Comparison of ENCODE assay signal across 10 cellular contexts in the genomic region with DNA sequence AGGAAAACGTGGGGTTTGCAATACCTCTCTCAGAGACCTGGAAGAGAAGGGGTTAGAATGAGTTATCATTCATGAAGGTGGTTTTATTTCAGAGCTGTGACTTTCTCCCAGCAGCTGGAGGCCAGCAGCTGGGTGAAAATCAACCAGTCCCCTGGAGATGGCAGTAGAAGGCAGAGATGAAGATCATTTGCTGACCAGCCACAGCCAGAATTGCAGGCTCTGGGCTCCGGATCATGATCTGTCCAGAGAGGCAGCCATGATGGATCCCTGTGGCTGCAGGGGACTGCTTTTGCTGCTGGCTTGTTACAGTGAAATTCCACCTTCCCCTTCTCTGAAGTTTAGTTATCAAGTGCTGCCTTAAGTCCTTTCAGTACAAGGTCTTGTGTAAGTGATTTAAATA. TPM values are rescaled to one million over a fixed set of nuclear protein-coding genes. Genes with fewer than 3 reads are reported as not detected.
DNase-seq lines count a peak whose midpoint lies in the region; ATAC-seq and TF ChIP-seq lines count a peak whose summit lies in the region.
"Had no signal": no experiment of that assay in that cellular context is flagged by ENCODE, and none has a peak within 500 bp of the region (broad histone marks: within the 10 kb centered on the region; RNA-seq: fewer than 3 reads in every experiment).

No MANE protein-coding gene starts in this region.

- no peaks in the 10 kb centered on the region for H3K36me3 ChIP-seq in MG63

- ATAC-seq in HG02938 (IDR thresholded peaks at IDR 0.05; ENCODE audit: unreplicated experiment): no peak

- H3K36me3 Mint-ChIP-seq in Calu3 (ENCODE audit: insufficient read depth, unreplicated experiment): no peaks in the 10 kb centered on the region
- H3K36me3 Mint-ChIP-seq in chondrocyte (ENCODE audit: low read depth): no peaks in the 10 kb centered on the region

- DNase-seq in Calu3 (peak; percentile 45), MG63 (peak; percentile 7), chondrocyte (ENCODE audit: low spot score) (no peak), myocyte (ENCODE audit: low read depth) (peak; percentile 46), NCI-H1694 (lab: John Stamatoyannopoulos, UW) (no peak), coronary artery (ENCODE audit: low spot score) (no peak), NCI-H2227 (lab: John Stamatoyannopoulos, UW; ENCODE audit: unreplicated experiment) (no peak)
- DNase-seq: activated T-cell treated with anti-CD3 and anti-CD28 coated beads, Interleukin-2, amount 50 U/mL, for 1 hour; NCI-H774 had no signal

- H3K4me3 Mint-ChIP-seq in Calu3 (ENCODE audit: low read depth, unreplicated experiment): no peak overlapping the region
- H3K4me3 Mint-ChIP-seq in chondrocyte (ENCODE audit: unreplicated experiment): no peak overlapping the region

- H3K27me3 ChIP-seq in MG63: no peaks in the 10 kb centered on the region

- no peaks in the 10 kb centered on the region for H3K27me3 Mint-ChIP-seq in Calu3 (ENCODE audit: unreplicated experiment)
- no peaks in the 10 kb centered on the region for H3K27me3 Mint-ChIP-seq in chondrocyte (ENCODE audit: low read depth)

- H3K4me3 ChIP-seq in MG63: no peak overlapping the region
- no peak overlapping the region for H3K4me3 ChIP-seq in coronary artery

- CTCF ChIA-PET in Calu3 (lab: Charles Lee): interaction anchor here (1.0 kb wide), 1 partner anchor 101 kb away, joined by 6 read pairs; no protein-coding TSS in a partner anchor

- H3K9me3 Mint-ChIP-seq in Calu3 (ENCODE audit: low read depth, unreplicated experiment) (peaks cover 2% of the 10 kb centered on the region), chondrocyte (ENCODE audit: low read depth) (peaks cover 5% of the 10 kb centered on the region)

- H3K4me1 Mint-ChIP-seq in Calu3 (ENCODE audit: low read depth, unreplicated experiment): peaks cover 16% of the 10 kb centered on the region
- H3K4me1 Mint-ChIP-seq in chondrocyte (ENCODE audit: low read depth): no peaks in the 10 kb centered on the region

- H3K27ac Mint-ChIP-seq in Calu3 (ENCODE audit: unreplicated experiment) (no peak overlapping the region), chondrocyte (ENCODE audit: unreplicated experiment) (no peak overlapping the region)

- TF ChIP-seq CTCF in Calu3 (IDR thresholded peaks at IDR 0.05; ENCODE audit: unreplicated experiment) (no peak), chondrocyte (IDR thresholded peaks at IDR 0.05) (peak; percentile 59), coronary artery (IDR thresholded peaks at IDR 0.05) (no peak)

- BruUV-seq in Calu3 (replicated peaks; lab: Mats Ljungman, UMichigan): no TSS peak

- H3K27ac ChIP-seq in coronary artery: no peak overlapping the region

- H3K9me3 ChIP-seq in MG63: no peaks in the 10 kb centered on the region

- intact Hi-C loops in Calu3 (cut with micrococcal nuclease; ENCODE audit: unreplicated experiment): no loop called here

RNA-seq across cellular contexts. Expression of gene TAB3, which starts 46.9 kb away (rescaled TPM):
- total RNA-seq in Calu3 (2022) (30.9 and 32.9 TPM in 2 replicates), chondrocyte (9.2 to 10.5 TPM (median 9.8 TPM) in 3 replicates), myocyte (26.4 and 27.2 TPM in 2 replicates)
- total RNA-seq in MG63 (2014; rRNA removed; shearing (Covaris generic); ENCODE audit: low replicate concordance): 0.82 and 1.7 TPM in 2 replicates
- 5.9 TPM for polyA plus RNA-seq in myocyte (2012)

Comparison
In these comparisons a context has a peak if more than half of its experiments do, and no peak if none do; other contexts are left out.
1. DNase-seq: peak in Calu3 (single experiment), MG63 (single experiment) and myocyte (single experiment); none in chondrocyte (single experiment), NCI-H1694 (single experiment), coronary artery (single experiment) and NCI-H2227 (single experiment).